ENCODE assay signal across 11 cellular contexts in genomic region chr12:107287436-107288413, GRCh38.
DNase-seq lines count a peak whose midpoint lies in the region; ATAC-seq and TF ChIP-seq lines count a peak whose summit lies in the region.
"Had no signal": no experiment of that assay in that cellular context is flagged by ENCODE, and none has a peak within 500 bp of the region (broad histone marks: within the 10 kb centered on the region; RNA-seq: fewer than 3 reads in every experiment).

No MANE protein-coding gene starts in this region.

- H3K4me3 Mint-ChIP-seq in activated naive CD4-positive, alpha-beta T cell treated with anti-CD3 and anti-CD28 coated beads for 36 hours = no peak overlapping the region
- H3K4me3 Mint-ChIP-seq in activated naive CD8-positive, alpha-beta T cell treated with anti-CD3 and anti-CD28 coated beads, Interleukin-2, amount 10 ng/mL, durations not matched to agents 7 days and 5 days = peak overlapping the region; percentile 28
- H3K4me3 Mint-ChIP-seq: stimulated activated memory B cell treated with anti-CD40 and anti-IgM and Interleukin-4, amounts not matched to agents 10 μg/mL and 1 μg/mL and 100 μg/mL, for 72 hours had no signal

- peak; percentile 56 for DNase-seq in activated naive CD4-positive, alpha-beta T cell treated with anti-CD3 and anti-CD28 coated beads for 36 hours
- no peak for DNase-seq in activated naive CD4-positive, alpha-beta T cell treated with anti-CD3 and anti-CD28 coated beads, Interleukin-2, amount 50 U/mL, for 16 hours
- DNase-seq in RWPE2 (ENCODE audit: low spot score) = no peak
- DNase-seq in activated naive CD8-positive, alpha-beta T cell treated with anti-CD3 and anti-CD28 coated beads, Interleukin-2, amount 10 ng/mL, durations not matched to agents 7 days and 5 days = no peak
- DNase-seq in stimulated activated CD4-positive, alpha-beta T cell treated with anti-CD3 and anti-CD28 coated beads, Interleukin-2, amount 100 ng/mL, for 24 hours = peak; percentile 13 to 22
- DNase-seq in NCI-H226 = no peak
- DNase-seq: NK-92 treated with Interleukin-12 subunit alpha and Interleukin-12 subunit beta, amount 100 ng/mL, for 24 hours had no signal

- H3K9me3 ChIP-seq in RWPE2 (ENCODE audit: severe bottlenecking) = no peaks in the 10 kb centered on the region

- peaks cover 9% of the 10 kb centered on the region for H3K4me1 ChIP-seq in RWPE2 (ENCODE audit: insufficient read depth, poor library complexity, severe bottlenecking)

- no peak overlapping the region for H3K4me3 ChIP-seq in RWPE2 (ENCODE audit: severe bottlenecking)
- H3K4me3 ChIP-seq: GM12878 had no signal

- no peaks in the 10 kb centered on the region for H3K36me3 Mint-ChIP-seq in activated naive CD4-positive, alpha-beta T cell treated with anti-CD3 and anti-CD28 coated beads for 36 hours (ENCODE audit: low read depth)
- no peaks in the 10 kb centered on the region for H3K36me3 Mint-ChIP-seq in activated naive CD8-positive, alpha-beta T cell treated with anti-CD3 and anti-CD28 coated beads, Interleukin-2, amount 10 ng/mL, durations not matched to agents 7 days and 5 days
- H3K36me3 Mint-ChIP-seq: stimulated activated memory B cell treated with anti-CD40 and anti-IgM and Interleukin-4, amounts not matched to agents 10 μg/mL and 1 μg/mL and 100 μg/mL, for 72 hours had no signal

- intact Hi-C loops in activated naive CD4-positive, alpha-beta T cell treated with anti-CD3 and anti-CD28 coated beads for 36 hours (cut with micrococcal nuclease) = no loop called here

- ATAC-seq in RWPE2 (ENCODE audit: low read depth) (peak; percentile 76), HG02973 (IDR thresholded peaks at IDR 0.05; ENCODE audit: unreplicated experiment) (no peak), HG03159 (IDR thresholded peaks at IDR 0.05; ENCODE audit: unreplicated experiment) (no peak)
- peak; percentile 84 for ATAC-seq in activated naive CD8-positive, alpha-beta T cell treated with anti-CD3 and anti-CD28 coated beads, Interleukin-2, amount 10 ng/mL, durations not matched to agents 7 days and 5 days (ENCODE audit: low read depth)
- ATAC-seq: GM12878; stimulated activated memory B cell treated with anti-CD40 and anti-IgM and Interleukin-4, amounts not matched to agents 10 μg/mL and 1 μg/mL and 100 μg/mL, for 72 hours had no signal

- H3K4me1 Mint-ChIP-seq in activated naive CD4-positive, alpha-beta T cell treated with anti-CD3 and anti-CD28 coated beads for 36 hours (ENCODE audit: low read depth) = peaks cover 8% of the 10 kb centered on the region
- peaks cover 8% of the 10 kb centered on the region for H3K4me1 Mint-ChIP-seq in activated naive CD8-positive, alpha-beta T cell treated with anti-CD3 and anti-CD28 coated beads, Interleukin-2, amount 10 ng/mL, durations not matched to agents 7 days and 5 days
- H3K4me1 Mint-ChIP-seq: stimulated activated memory B cell treated with anti-CD40 and anti-IgM and Interleukin-4, amounts not matched to agents 10 μg/mL and 1 μg/mL and 100 μg/mL, for 72 hours had no signal

- POLR2A ChIA-PET in activated naive CD8-positive, alpha-beta T cell treated with anti-CD3 and anti-CD28 coated beads, Interleukin-2, amount 10 ng/mL, durations not matched to agents 7 days and 5 days (lab: Charles Lee) = no interaction called here

- no peaks in the 10 kb centered on the region for H3K27me3 Mint-ChIP-seq in activated naive CD4-positive, alpha-beta T cell treated with anti-CD3 and anti-CD28 coated beads for 36 hours (ENCODE audit: low read depth)
- H3K27me3 Mint-ChIP-seq in activated naive CD8-positive, alpha-beta T cell treated with anti-CD3 and anti-CD28 coated beads, Interleukin-2, amount 10 ng/mL, durations not matched to agents 7 days and 5 days = no peaks in the 10 kb centered on the region

- H3K27ac Mint-ChIP-seq in activated naive CD4-positive, alpha-beta T cell treated with anti-CD3 and anti-CD28 coated beads for 36 hours = no peak overlapping the region
- H3K27ac Mint-ChIP-seq in activated naive CD8-positive, alpha-beta T cell treated with anti-CD3 and anti-CD28 coated beads, Interleukin-2, amount 10 ng/mL, durations not matched to agents 7 days and 5 days = peak overlapping the region; percentile 73
- H3K27ac Mint-ChIP-seq: stimulated activated memory B cell treated with anti-CD40 and anti-IgM and Interleukin-4, amounts not matched to agents 10 μg/mL and 1 μg/mL and 100 μg/mL, for 72 hours had no signal

- CTCF ChIA-PET in activated naive CD4-positive, alpha-beta T cell treated with anti-CD3 and anti-CD28 coated beads for 36 hours (lab: Charles Lee) = no interaction called here

- H3K36me3 ChIP-seq in RWPE2 (ENCODE audit: low read depth) = no peaks in the 10 kb centered on the region

- no peak for TF ChIP-seq CTCF in RWPE2 (IDR thresholded peaks at IDR 0.05; ENCODE audit: poor library complexity, severe bottlenecking)

- H3K27ac ChIP-seq in RWPE2 (ENCODE audit: poor library complexity, severe bottlenecking) = no peak overlapping the region

- H3K9me3 Mint-ChIP-seq in activated naive CD4-positive, alpha-beta T cell treated with anti-CD3 and anti-CD28 coated beads for 36 hours = no peaks in the 10 kb centered on the region
- H3K9me3 Mint-ChIP-seq in activated naive CD8-positive, alpha-beta T cell treated with anti-CD3 and anti-CD28 coated beads, Interleukin-2, amount 10 ng/mL, durations not matched to agents 7 days and 5 days = no peaks in the 10 kb centered on the region

- H3K27me3 ChIP-seq in RWPE2 (ENCODE audit: insufficient read depth, poor library complexity, severe bottlenecking) = no peaks in the 10 kb centered on the region

Comparison
In these comparisons a context has a peak if more than half of its experiments do, and no peak if none do; other contexts are left out.
1. DNase-seq: peak in activated naive CD4-positive, alpha-beta T cell treated with anti-CD3 and anti-CD28 coated beads for 36 hours (single experiment) and stimulated activated CD4-positive, alpha-beta T cell treated with anti-CD3 and anti-CD28 coated beads, Interleukin-2, amount 100 ng/mL, for 24 hours (2 of 2); none in activated naive CD4-positive, alpha-beta T cell treated with anti-CD3 and anti-CD28 coated beads, Interleukin-2, amount 50 U/mL, for 16 hours (single experiment), RWPE2 (single experiment), activated naive CD8-positive, alpha-beta T cell treated with anti-CD3 and anti-CD28 coated beads, Interleukin-2, amount 10 ng/mL, durations not matched to agents 7 days and 5 days (single experiment) and NCI-H226 (single experiment).
2. ATAC-seq: peak in RWPE2 (single experiment) and activated naive CD8-positive, alpha-beta T cell treated with anti-CD3 and anti-CD28 coated beads, Interleukin-2, amount 10 ng/mL, durations not matched to agents 7 days and 5 days (single experiment); none in HG02973 (single experiment) and HG03159 (single experiment).